ENCODE assay signal across 22 cellular contexts in the genomic region with DNA sequence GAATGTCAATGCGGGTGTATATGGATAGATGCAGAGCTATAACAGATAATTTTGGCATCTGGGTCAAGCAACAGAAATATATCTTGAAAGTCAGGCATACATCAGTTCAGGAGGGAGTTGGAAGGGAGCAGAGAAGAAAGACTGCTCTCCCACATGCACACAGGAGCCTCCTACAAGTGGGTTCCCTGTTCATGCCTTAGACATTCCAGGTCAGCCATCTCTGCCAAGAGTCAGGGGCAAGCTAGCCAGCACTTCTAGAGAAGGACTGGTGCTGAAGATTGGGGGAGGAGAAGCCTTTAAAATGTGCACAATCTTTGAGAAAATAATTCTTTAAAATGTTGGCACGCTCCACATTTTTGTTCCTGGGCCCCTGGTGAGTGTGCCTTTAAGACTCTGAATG. TPM values are rescaled to one million over a fixed set of nuclear protein-coding genes. Genes with fewer than 3 reads are reported as not detected.
"Had no signal": no experiment of that assay in that cellular context is flagged by ENCODE, and none has a peak within 500 bp of the region (broad histone marks: within the 10 kb centered on the region; RNA-seq: fewer than 3 reads in every experiment).

No MANE protein-coding gene starts in this region.

- H3K9me3 ChIP-seq: esophagus squamous epithelium, gastrocnemius medialis, left lung, lower lobe of right lung had no signal

- H3K36me3 ChIP-seq: esophagus squamous epithelium, gastrocnemius medialis, heart right ventricle, left lung, lower lobe of right lung had no signal

- H3K4me3 ChIP-seq: coronary artery, dorsolateral prefrontal cortex, esophagus squamous epithelium, gastrocnemius medialis, heart right ventricle, left lung, lower lobe of right lung had no signal

- H3K27ac ChIP-seq: coronary artery, epithelial cell of prostate, esophagus squamous epithelium, gastrocnemius medialis, heart right ventricle, left lung, lower lobe of right lung had no signal

- H3K9me3 Mint-ChIP-seq: endodermal cell had no signal

- H3K4me1 ChIP-seq: esophagus squamous epithelium, gastrocnemius medialis, left lung, lower lobe of right lung had no signal

- H3K27me3 ChIP-seq: dorsolateral prefrontal cortex, gastrocnemius medialis, heart right ventricle, left lung had no signal

- H3K27ac Mint-ChIP-seq: endodermal cell had no signal

- DNase-seq: dermis blood vessel endothelial cell; dorsolateral prefrontal cortex; effector CD4-positive, alpha-beta T cell; effector memory CD4-positive, alpha-beta T cell; endodermal cell; esophagus squamous epithelium; foreskin fibroblast; foreskin melanocyte; gastrocnemius medialis; glutamatergic neuron; head of caudate nucleus; heart right ventricle; hippocampal formation; left cardiac atrium; left lung; left ventricle myocardium superior; lower lobe of right lung; mesenchymal stem cell; midbrain had no signal

- H3K4me3 Mint-ChIP-seq: endodermal cell had no signal

RNA-seq across cellular contexts. Expression of a gene that starts 56.0 kb away (rescaled TPM):
- total RNA-seq: endodermal cell, kidney epithelial cell had no signal
